Comparison of ENCODE assay signal across 10 cellular contexts in genomic region chr5:1343315-1343751, GRCh38. TPM values are rescaled to one million over a fixed set of nuclear protein-coding genes. Genes with fewer than 3 reads are reported as not detected.
DNase-seq lines count a peak whose midpoint lies in the region; ATAC-seq and TF ChIP-seq lines count a peak whose summit lies in the region.
"Had no signal": no experiment of that assay in that cellular context is flagged by ENCODE, and none has a peak within 500 bp of the region (broad histone marks: within the 10 kb centered on the region; RNA-seq: fewer than 3 reads in every experiment).

No MANE protein-coding gene starts in this region.

- peak overlapping the region; percentile 74 for H3K27ac ChIP-seq in lower lobe of right lung

- no peak for DNase-seq in stimulated activated naive CD8-positive, alpha-beta T cell treated with anti-CD3 and anti-CD28 coated beads, Interleukin-15, Interleukin-2, amounts not matched to agents 100 U/mL and 50 U/mL, for 24 hours
- peak; percentile 70 for DNase-seq in lower lobe of right lung
- DNase-seq in NCI-H446 (lab: John Stamatoyannopoulos, UW): no peak
- no peak for DNase-seq in UCSD-AML1 (lab: John Stamatoyannopoulos, UW; ENCODE audit: unreplicated experiment)
- DNase-seq in DMS153 (lab: John Stamatoyannopoulos, UW): no peak
- DNase-seq: activated CD4-positive, alpha-beta T cell treated with anti-CD3 and anti-CD28 coated beads for 1 hour; NCI-H2171 treated with DMSO at 0.1 percent for 48 hours had no signal

- peaks cover 41% of the 10 kb centered on the region for H3K36me3 ChIP-seq in lower lobe of right lung

- ATAC-seq in stimulated activated naive CD8-positive, alpha-beta T cell treated with anti-CD3 and anti-CD28 coated beads, Interleukin-15, Interleukin-2, amounts not matched to agents 100 U/mL and 50 U/mL, for 24 hours: no peak
- no peak for ATAC-seq in activated T-helper 17 cell treated with anti-CD3 and anti-CD28 coated beads, Interleukin-2, amount 50 U/mL, for 72 hours (replicated peaks)
- peak; percentile 76 to 86 for ATAC-seq in lower lobe of right lung
- no peak for ATAC-seq in GM18873 (IDR thresholded peaks at IDR 0.05; ENCODE audit: low FRiP score, unreplicated experiment)

- intact Hi-C loops in lower lobe of right lung (cut with DNase I): no loop called here

- H3K4me3 ChIP-seq in lower lobe of right lung: peak overlapping the region; percentile 94

- peak overlapping the region; percentile 75 for H3K27ac Mint-ChIP-seq in stimulated activated naive CD8-positive, alpha-beta T cell treated with anti-CD3 and anti-CD28 coated beads, Interleukin-15, Interleukin-2, amounts not matched to agents 100 ng/mL and 50 ng/mL, for 24 hours
- peak overlapping the region; percentile 91 for H3K27ac Mint-ChIP-seq in activated T-helper 17 cell treated with anti-CD3 and anti-CD28 coated beads, Interleukin-2, amount 50 U/mL, for 72 hours

- H3K27me3 Mint-ChIP-seq in stimulated activated naive CD8-positive, alpha-beta T cell treated with anti-CD3 and anti-CD28 coated beads, Interleukin-15, Interleukin-2, amounts not matched to agents 100 ng/mL and 50 ng/mL, for 24 hours: no peaks in the 10 kb centered on the region
- H3K27me3 Mint-ChIP-seq in activated T-helper 17 cell treated with anti-CD3 and anti-CD28 coated beads, Interleukin-2, amount 50 U/mL, for 72 hours: no peaks in the 10 kb centered on the region

- H3K27me3 ChIP-seq in lower lobe of right lung (ENCODE audit: low read depth): no peaks in the 10 kb centered on the region

- H3K9me3 ChIP-seq in lower lobe of right lung: no peaks in the 10 kb centered on the region

- H3K4me1 Mint-ChIP-seq in stimulated activated naive CD8-positive, alpha-beta T cell treated with anti-CD3 and anti-CD28 coated beads, Interleukin-15, Interleukin-2, amounts not matched to agents 100 ng/mL and 50 ng/mL, for 24 hours (ENCODE audit: low read depth): peaks cover 30% of the 10 kb centered on the region
- peaks cover 12% of the 10 kb centered on the region for H3K4me1 Mint-ChIP-seq in activated T-helper 17 cell treated with anti-CD3 and anti-CD28 coated beads, Interleukin-2, amount 50 U/mL, for 72 hours

- peak overlapping the region; percentile 89 for H3K4me3 Mint-ChIP-seq in stimulated activated naive CD8-positive, alpha-beta T cell treated with anti-CD3 and anti-CD28 coated beads, Interleukin-15, Interleukin-2, amounts not matched to agents 100 ng/mL and 50 ng/mL, for 24 hours
- H3K4me3 Mint-ChIP-seq in activated T-helper 17 cell treated with anti-CD3 and anti-CD28 coated beads, Interleukin-2, amount 50 U/mL, for 72 hours: peak overlapping the region; percentile 96

- no peaks in the 10 kb centered on the region for H3K9me3 Mint-ChIP-seq in stimulated activated naive CD8-positive, alpha-beta T cell treated with anti-CD3 and anti-CD28 coated beads, Interleukin-15, Interleukin-2, amounts not matched to agents 100 ng/mL and 50 ng/mL, for 24 hours
- H3K9me3 Mint-ChIP-seq in activated T-helper 17 cell treated with anti-CD3 and anti-CD28 coated beads, Interleukin-2, amount 50 U/mL, for 72 hours: no peaks in the 10 kb centered on the region

- H3K36me3 Mint-ChIP-seq in stimulated activated naive CD8-positive, alpha-beta T cell treated with anti-CD3 and anti-CD28 coated beads, Interleukin-15, Interleukin-2, amounts not matched to agents 100 ng/mL and 50 ng/mL, for 24 hours (ENCODE audit: low read depth): peaks cover 40% of the 10 kb centered on the region
- peaks cover 48% of the 10 kb centered on the region for H3K36me3 Mint-ChIP-seq in activated T-helper 17 cell treated with anti-CD3 and anti-CD28 coated beads, Interleukin-2, amount 50 U/mL, for 72 hours (ENCODE audit: low read depth)

- H3K4me1 ChIP-seq in lower lobe of right lung: peaks cover 35% of the 10 kb centered on the region

- no peak for TF ChIP-seq CTCF in lower lobe of right lung (IDR thresholded peaks at IDR 0.05)

RNA-seq across cellular contexts. Expression of gene CLPTM1L, which starts 1.6 kb away (rescaled TPM):
- 100 to 1,000 TPM in 1 of 2 donors, 10 to 100 TPM in 1; 42.3 to 118 TPM for total RNA-seq in activated T-helper 17 cell treated with anti-CD3 and anti-CD28 coated beads, Interleukin-2, amount 50 U/mL, for 72 hours
- 135 TPM for total RNA-seq in lower lobe of right lung

RNA-seq across cellular contexts. Expression of gene TERT, which starts 48.5 kb away (rescaled TPM):
- 1 to 10 TPM; 4.6 to 9.1 TPM for total RNA-seq in activated T-helper 17 cell treated with anti-CD3 and anti-CD28 coated beads, Interleukin-2, amount 50 U/mL, for 72 hours
- total RNA-seq in lower lobe of right lung: not detected

Comparison
In these comparisons a context has a peak if more than half of its experiments do, and no peak if none do; other contexts are left out.
1. ATAC-seq: peak in lower lobe of right lung (2 of 2); none in stimulated activated naive CD8-positive, alpha-beta T cell treated with anti-CD3 and anti-CD28 coated beads, Interleukin-15, Interleukin-2, amounts not matched to agents 100 U/mL and 50 U/mL, for 24 hours (single experiment), activated T-helper 17 cell treated with anti-CD3 and anti-CD28 coated beads, Interleukin-2, amount 50 U/mL, for 72 hours (single experiment) and GM18873 (single experiment).